In the genomic region with DNA sequence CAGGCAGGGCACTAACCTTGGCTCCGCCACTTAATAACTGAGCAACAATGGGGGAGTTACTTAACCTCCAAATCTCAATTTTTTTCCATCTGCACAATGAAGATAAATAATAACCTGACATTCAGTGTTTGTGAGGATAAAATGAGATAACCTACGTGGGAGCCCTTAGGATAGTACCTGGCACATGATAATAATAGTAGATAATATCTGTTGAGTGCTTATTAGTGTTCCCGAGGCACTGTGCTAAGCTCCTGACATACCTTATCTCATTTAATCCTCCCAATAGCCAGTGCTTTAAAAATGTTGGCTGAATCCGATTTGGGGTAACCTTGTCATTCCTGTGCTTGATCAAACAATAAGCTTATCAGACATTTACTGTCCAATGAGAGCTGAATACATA, we compare ENCODE assay signal across 35 cellular contexts.
"Had no signal": no experiment of that assay in that cellular context is flagged by ENCODE, and none has a peak within 500 bp of the region (broad histone marks: within the 10 kb centered on the region; RNA-seq: fewer than 3 reads in every experiment).

No MANE protein-coding gene starts in this region.

- H3K9me3 ChIP-seq: MG63 had no signal

- DNase-seq: Karpas-422, Kasumi-1, KBM-7, KG1, MG63, MM.1S, MV-4-11, NCI-H1048, NCI-H1092, NCI-H1092 treated with DMSO at 0.1 percent for 48 hours, NCI-H1105, NCI-H1105 treated with DMSO at 0.1 percent for 48 hours, NCI-H1417, NCI-H1417 treated with DMSO at 0.1 percent for 48 hours, NCI-H1436, NCI-H1436 treated with DMSO at 0.1 percent for 48 hours, NCI-H146, NCI-H1694, NCI-H1694 treated with DMSO at 0.1 percent for 48 hours, NCI-H187, NCI-H187 treated with DMSO at 0.1 percent for 48 hours, NCI-H1930, NCI-H2029, NCI-H2029 treated with DMSO at 0.1 percent for 48 hours, NCI-H2081, NCI-H2081 treated with DMSO at 0.1 percent for 48 hours, NCI-H2107, NCI-H2171, NCI-H2171 treated with DMSO at 0.1 percent for 48 hours, NCI-H2227 treated with DMSO at 0.1 percent for 48 hours, NCI-H226, NCI-H345, NCI-H446, NCI-H446 treated with DMSO at 0.1 percent for 48 hours had no signal

- H3K9ac ChIP-seq: KMS-11 had no signal

- H3K4me3 ChIP-seq: MG63 had no signal

- H3K36me3 ChIP-seq: MG63 had no signal

- H3K27ac ChIP-seq: KMS-11 had no signal

- H3K27me3 ChIP-seq: MG63 had no signal
